ENCODE assay signal across 6 cellular contexts in genomic region chr15:48186271-48186670, GRCh38. TPM values are rescaled to one million over a fixed set of nuclear protein-coding genes. Genes with fewer than 3 reads are reported as not detected.
"Had no signal": no experiment of that assay in that cellular context is flagged by ENCODE, and none has a peak within 500 bp of the region (broad histone marks: within the 10 kb centered on the region; RNA-seq: fewer than 3 reads in every experiment).

No MANE protein-coding gene starts in this region.

- DNase-seq: H9, HCEC 1CT, IMR-90, KG1 had no signal

- ATAC-seq: GM23338, K562 had no signal

RNA-seq across cellular contexts. Expression of gene CTXN2, which starts 5.2 kb away (rescaled TPM):
- polyA plus RNA-seq: IMR-90, K562 had no signal

RNA-seq across cellular contexts. Expression of gene SLC12A1, which starts 19.8 kb away (rescaled TPM):
- polyA plus RNA-seq: IMR-90, K562 had no signal
